In the genomic region with DNA sequence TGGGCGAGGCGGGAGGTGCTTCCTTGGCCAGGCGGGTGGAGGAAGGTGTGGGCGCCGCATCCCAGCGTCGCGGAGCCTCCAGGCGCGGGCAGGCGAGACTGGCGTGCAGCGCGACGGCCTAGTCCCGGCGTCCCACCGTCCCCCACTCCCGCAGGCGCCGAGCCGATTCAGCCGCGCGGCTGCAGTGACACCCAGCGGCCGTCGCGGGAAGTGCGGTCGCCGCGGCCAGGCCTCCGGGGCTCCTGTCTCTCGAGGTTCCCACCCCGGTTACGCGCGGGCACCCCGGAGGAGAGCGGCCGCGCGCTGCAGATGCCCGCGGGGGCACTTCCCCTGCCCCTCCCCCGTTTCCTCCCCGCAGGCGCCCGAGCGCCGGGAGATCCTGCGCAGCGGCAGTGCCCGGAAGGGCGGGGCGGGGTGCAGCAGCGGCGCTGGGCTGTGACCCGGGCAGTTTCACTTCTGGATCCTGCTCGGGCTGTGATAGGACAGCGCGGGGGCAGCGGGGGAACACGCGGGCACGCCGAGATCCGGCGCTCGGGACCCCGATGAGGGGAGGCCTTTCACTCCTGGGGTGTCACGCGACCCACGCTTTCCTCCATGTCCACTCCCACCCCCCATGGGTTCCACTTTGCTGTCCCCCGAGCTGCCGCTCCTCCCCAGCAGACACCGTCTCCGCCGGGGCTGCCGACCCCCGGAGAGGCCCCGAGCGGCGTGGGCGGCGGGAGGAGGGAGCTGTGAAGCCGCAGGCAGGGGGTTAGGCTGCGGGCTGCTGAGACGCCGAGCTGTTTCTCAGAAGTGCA, we compare ENCODE assay signal across 8 cellular contexts. TPM values are rescaled to one million over a fixed set of nuclear protein-coding genes. Genes with fewer than 3 reads are reported as not detected.
DNase-seq lines count a peak whose midpoint lies in the region; ATAC-seq and TF ChIP-seq lines count a peak whose summit lies in the region.

No MANE protein-coding gene starts in this region.

- peak; percentile 95 for DNase-seq in EL
- DNase-seq in RPMI8226 = peak; percentile 98
- DNase-seq in activated T-helper 2 cell treated with anti-CD3 and anti-CD28 coated beads, Interferon-gamma antibody, Interleukin-2, Interleukin-4, amounts not matched to agents 10 μg/mL and 5 μg/mL and 100 μg/mL, durations not matched to agents 14 hours and 24 hours and 36 hours (ENCODE audit: low spot score) = peak; percentile 98
- peak; percentile 85 for DNase-seq in fibroblast of pulmonary artery (ENCODE audit: low read depth)
- DNase-seq in nephron progenitor cell = peak; percentile 92

- no peaks in the 10 kb centered on the region for H3K36me3 ChIP-seq in KOPT-K1 (ENCODE audit: insufficient read depth, low read length)

- ATAC-seq in GM21825 (IDR thresholded peaks at IDR 0.05; ENCODE audit: unreplicated experiment) = peak; percentile 53

- peak overlapping the region; percentile 95 for H3K27ac ChIP-seq in KOPT-K1 (ENCODE audit: low read depth, low read length, poor library complexity, severe bottlenecking)

- peak overlapping the region; percentile 56 for H3K27ac Mint-ChIP-seq in activated T-helper 2 cell treated with anti-CD3 and anti-CD28 coated beads, Interferon-gamma antibody, Interleukin-2, Interleukin-4, amounts not matched to agents 10 μg/mL and 5 μg/mL and 100 μg/mL, durations not matched to agents 14 hours and 24 hours and 36 hours
- H3K27ac Mint-ChIP-seq in nephron progenitor cell = no peak overlapping the region
- H3K27ac Mint-ChIP-seq in stimulated activated naive CD8-positive, alpha-beta T cell treated with anti-CD3 and anti-CD28 coated beads, Interleukin-15, Interleukin-2, amounts not matched to agents 100 ng/mL and 50 ng/mL, for 24 hours = peak overlapping the region; percentile 99

- peak overlapping the region; percentile 19 for H3K4me3 Mint-ChIP-seq in activated T-helper 2 cell treated with anti-CD3 and anti-CD28 coated beads, Interferon-gamma antibody, Interleukin-2, Interleukin-4, amounts not matched to agents 10 μg/mL and 5 μg/mL and 100 μg/mL, durations not matched to agents 14 hours and 24 hours and 36 hours (ENCODE audit: low read depth)
- H3K4me3 Mint-ChIP-seq in nephron progenitor cell = peak overlapping the region; percentile 63
- peak overlapping the region; percentile 73 for H3K4me3 Mint-ChIP-seq in stimulated activated naive CD8-positive, alpha-beta T cell treated with anti-CD3 and anti-CD28 coated beads, Interleukin-15, Interleukin-2, amounts not matched to agents 100 ng/mL and 50 ng/mL, for 24 hours

- H3K4me1 Mint-ChIP-seq in activated T-helper 2 cell treated with anti-CD3 and anti-CD28 coated beads, Interferon-gamma antibody, Interleukin-2, Interleukin-4, amounts not matched to agents 10 μg/mL and 5 μg/mL and 100 μg/mL, durations not matched to agents 14 hours and 24 hours and 36 hours (ENCODE audit: low read depth) = peaks cover 52% of the 10 kb centered on the region
- H3K4me1 Mint-ChIP-seq in nephron progenitor cell = peaks cover 39% of the 10 kb centered on the region
- H3K4me1 Mint-ChIP-seq in stimulated activated naive CD8-positive, alpha-beta T cell treated with anti-CD3 and anti-CD28 coated beads, Interleukin-15, Interleukin-2, amounts not matched to agents 100 ng/mL and 50 ng/mL, for 24 hours (ENCODE audit: low read depth) = peaks cover 73% of the 10 kb centered on the region

- H3K9me3 Mint-ChIP-seq in activated T-helper 2 cell treated with anti-CD3 and anti-CD28 coated beads, Interferon-gamma antibody, Interleukin-2, Interleukin-4, amounts not matched to agents 10 μg/mL and 5 μg/mL and 100 μg/mL, durations not matched to agents 14 hours and 24 hours and 36 hours = no peaks in the 10 kb centered on the region
- H3K9me3 Mint-ChIP-seq in nephron progenitor cell = no peaks in the 10 kb centered on the region
- H3K9me3 Mint-ChIP-seq in stimulated activated naive CD8-positive, alpha-beta T cell treated with anti-CD3 and anti-CD28 coated beads, Interleukin-15, Interleukin-2, amounts not matched to agents 100 ng/mL and 50 ng/mL, for 24 hours = no peaks in the 10 kb centered on the region

- H3K27me3 Mint-ChIP-seq in activated T-helper 2 cell treated with anti-CD3 and anti-CD28 coated beads, Interferon-gamma antibody, Interleukin-2, Interleukin-4, amounts not matched to agents 10 μg/mL and 5 μg/mL and 100 μg/mL, durations not matched to agents 14 hours and 24 hours and 36 hours (ENCODE audit: low read depth) = no peaks in the 10 kb centered on the region
- H3K27me3 Mint-ChIP-seq in nephron progenitor cell (ENCODE audit: low read depth, poor library complexity) = peaks cover 35% of the 10 kb centered on the region
- H3K27me3 Mint-ChIP-seq in stimulated activated naive CD8-positive, alpha-beta T cell treated with anti-CD3 and anti-CD28 coated beads, Interleukin-15, Interleukin-2, amounts not matched to agents 100 ng/mL and 50 ng/mL, for 24 hours = no peaks in the 10 kb centered on the region

- intact Hi-C loops in activated T-helper 2 cell treated with anti-CD3 and anti-CD28 coated beads, Interferon-gamma antibody, Interleukin-2, Interleukin-4, amounts not matched to agents 10 μg/mL and 5 μg/mL and 100 μg/mL, durations not matched to agents 14 hours and 24 hours and 36 hours (cut with micrococcal nuclease) = loop anchor here (1.0 to 5.0 kb wide), 5 partner anchors 113 to 228 kb away; partner anchors contain the start of genes LRRC3C, ORMDL3, PSMD3 and STARD3

- peaks cover 10% of the 10 kb centered on the region for H3K36me3 Mint-ChIP-seq in activated T-helper 2 cell treated with anti-CD3 and anti-CD28 coated beads, Interferon-gamma antibody, Interleukin-2, Interleukin-4, amounts not matched to agents 10 μg/mL and 5 μg/mL and 100 μg/mL, durations not matched to agents 14 hours and 24 hours and 36 hours (ENCODE audit: low read depth)
- H3K36me3 Mint-ChIP-seq in nephron progenitor cell (ENCODE audit: low read depth) = no peaks in the 10 kb centered on the region
- H3K36me3 Mint-ChIP-seq in stimulated activated naive CD8-positive, alpha-beta T cell treated with anti-CD3 and anti-CD28 coated beads, Interleukin-15, Interleukin-2, amounts not matched to agents 100 ng/mL and 50 ng/mL, for 24 hours (ENCODE audit: low read depth) = peaks cover 13% of the 10 kb centered on the region

- TF ChIP-seq CTCF in fibroblast of pulmonary artery (IDR thresholded peaks at IDR 0.05; ENCODE audit: low read length, missing control alignments) = peak; percentile 44
- TF ChIP-seq CTCF in nephron progenitor cell (IDR thresholded peaks at IDR 0.05) = peak; percentile 95

- no peaks in the 10 kb centered on the region for H3K9me3 ChIP-seq in KOPT-K1 (ENCODE audit: insufficient read depth, low read length, poor library complexity, severe bottlenecking)

- H3K4me3 ChIP-seq in fibroblast of pulmonary artery (replicated peaks; ENCODE audit: low read depth, low read length) = peak overlapping the region; percentile 60

RNA-seq across cellular contexts. Expression of gene GRB7, which starts 16.6 kb away (rescaled TPM):
- 0.39 and 0.74 TPM in 2 replicates for total RNA-seq in activated T-helper 2 cell treated with anti-CD3 and anti-CD28 coated beads, Interferon-gamma antibody, Interleukin-2, Interleukin-4, amounts not matched to agents 10 μg/mL and 5 μg/mL and 100 μg/mL, durations not matched to agents 14 hours and 24 hours and 36 hours

RNA-seq across cellular contexts. Expression of gene MIEN1, which starts 24.0 kb away (rescaled TPM):
- total RNA-seq in activated T-helper 2 cell treated with anti-CD3 and anti-CD28 coated beads, Interferon-gamma antibody, Interleukin-2, Interleukin-4, amounts not matched to agents 10 μg/mL and 5 μg/mL and 100 μg/mL, durations not matched to agents 14 hours and 24 hours and 36 hours = 36.2 and 38.8 TPM in 2 replicates

RNA-seq across cellular contexts. Expression of gene ERBB2, which starts 54.5 kb away (rescaled TPM):
- total RNA-seq in activated T-helper 2 cell treated with anti-CD3 and anti-CD28 coated beads, Interferon-gamma antibody, Interleukin-2, Interleukin-4, amounts not matched to agents 10 μg/mL and 5 μg/mL and 100 μg/mL, durations not matched to agents 14 hours and 24 hours and 36 hours = 4.0 and 4.1 TPM in 2 replicates

Comparison
In these comparisons a context has a peak if more than half of its experiments do, and no peak if none do; other contexts are left out.
1. Peak in every context shown above with its lines: DNase-seq, ATAC-seq, H3K4me3 ChIP-seq and H3K27ac ChIP-seq.
2. H3K4me3 Mint-ChIP-seq: peak in every context shown above with its lines; median percentile 73 in stimulated activated naive CD8-positive, alpha-beta T cell treated with anti-CD3 and anti-CD28 coated beads, Interleukin-15, Interleukin-2, amounts not matched to agents 100 ng/mL and 50 ng/mL, for 24 hours; 63 in nephron progenitor cell; 19 in activated T-helper 2 cell treated with anti-CD3 and anti-CD28 coated beads, Interferon-gamma antibody, Interleukin-2, Interleukin-4, amounts not matched to agents 10 μg/mL and 5 μg/mL and 100 μg/mL, durations not matched to agents 14 hours and 24 hours and 36 hours.